21 cellular contexts compared by ENCODE assay signal in genomic region chr7:114852275-114852674, GRCh38.
DNase-seq lines count a peak whose midpoint lies in the region; ATAC-seq, FAIRE-seq and TF ChIP-seq lines count a peak whose summit lies in the region.
"Had no signal": no experiment of that assay in that cellular context is flagged by ENCODE, and none has a peak within 500 bp of the region (broad histone marks: within the 10 kb centered on the region; RNA-seq: fewer than 3 reads in every experiment).

No MANE protein-coding gene starts in this region.

- intact Hi-C loops in lower leg skin (cut with DNase I; ENCODE audit: low total_unique reads), result no loop called here

- no peak overlapping the region for H2AFZ ChIP-seq in OCI-LY3 (ENCODE audit: low read depth, low read length)

- no peak overlapping the region for H3K27ac ChIP-seq in OCI-LY3 (ENCODE audit: low read length)
- H3K27ac ChIP-seq: HL-60, Peyer's patch had no signal

- ATAC-seq in HG03280 (IDR thresholded peaks at IDR 0.05; ENCODE audit: unreplicated experiment), result no peak
- ATAC-seq: T-cell had no signal

- FAIRE-seq in A204.1 (lab: Jason Lieb, UNC), result peak; percentile 47

- TF ChIP-seq POLR2A in lower leg skin (IDR thresholded peaks at IDR 0.05), result no peak

- no peaks in the 10 kb centered on the region for H3K27me3 ChIP-seq in OCI-LY3 (ENCODE audit: low read depth, low read length)
- H3K27me3 ChIP-seq: BE2C, Peyer's patch had no signal

- DNase-seq in LHCN-M2 (ENCODE audit: low read depth), result peak; percentile 47
- no peak for DNase-seq in lower leg skin (ENCODE audit: low spot score in 2 of 2)
- no peak for DNase-seq in NCI-H510A (lab: John Stamatoyannopoulos, UW)
- DNase-seq: 8988T; BE2C; EL; GF-D8; H7; KBM-7; NCI-H1105; NCI-H2081 treated with DMSO at 0.1 percent for 48 hours; NCI-H510A treated with DMSO at 0.1 percent for 48 hours; NCI-H774; NK-92 treated with Interleukin-12 subunit alpha and Interleukin-12 subunit beta, amount 100 ng/mL, for 24 hours; Peyer's patch; T-cell had no signal

- H3K79me2 ChIP-seq in OCI-LY3 (ENCODE audit: low read length), result no peaks in the 10 kb centered on the region

- no peak for TF ChIP-seq CTCF in OCI-LY3 (IDR thresholded peaks at IDR 0.05; ENCODE audit: low read depth, low read length)
- no peak for TF ChIP-seq CTCF in nephron (IDR thresholded peaks at IDR 0.05; ENCODE audit: unreplicated experiment in 3 of 3)
- no peak for TF ChIP-seq CTCF in lower leg skin (IDR thresholded peaks at IDR 0.05)

- H3K36me3 ChIP-seq in OCI-LY3 (replicated peaks; ENCODE audit: low read depth, low read length), result peaks cover under 1% of the 10 kb centered on the region
- H3K36me3 ChIP-seq: BE2C, Peyer's patch had no signal

- H3K4me3 ChIP-seq in OCI-LY3 (ENCODE audit: low read length), result 0 out of 2 replicates have a peak overlapping the region, but pooled peaks have one; percentile 9
- no peak overlapping the region for H3K4me3 ChIP-seq in lower leg skin (ENCODE audit: low read depth, poor library complexity, severe bottlenecking)
- H3K4me3 ChIP-seq: Peyer's patch had no signal

- peaks cover 33% of the 10 kb centered on the region for H3K4me1 Mint-ChIP-seq in nephron
- H3K4me1 Mint-ChIP-seq: T-cell had no signal

- no peak overlapping the region for H3K4me3 Mint-ChIP-seq in nephron
- H3K4me3 Mint-ChIP-seq: T-cell had no signal

- no peaks in the 10 kb centered on the region for H4K20me1 ChIP-seq in OCI-LY3 (ENCODE audit: insufficient read depth, low read length)

- H3K9me3 ChIP-seq in OCI-LY3 (ENCODE audit: insufficient read depth, low read length), result no peaks in the 10 kb centered on the region
- H3K9me3 ChIP-seq: BE2C, Peyer's patch had no signal

- no peaks in the 10 kb centered on the region for H3K9me3 Mint-ChIP-seq in nephron
- H3K9me3 Mint-ChIP-seq: T-cell had no signal

- peaks cover 65% of the 10 kb centered on the region for H3K4me1 ChIP-seq in OCI-LY3 (ENCODE audit: low read length)
- H3K4me1 ChIP-seq: BE2C, Peyer's patch had no signal

- H3K36me3 Mint-ChIP-seq in nephron (ENCODE audit: low read depth), result no peaks in the 10 kb centered on the region
- H3K36me3 Mint-ChIP-seq: T-cell had no signal

- peak overlapping the region in 2 of 3 experiments; percentile 28 to 57 for H3K27ac Mint-ChIP-seq in nephron
- H3K27ac Mint-ChIP-seq: T-cell had no signal

- H3K27me3 Mint-ChIP-seq in nephron (ENCODE audit: low read depth), result peaks cover 3% of the 10 kb centered on the region
- H3K27me3 Mint-ChIP-seq: T-cell had no signal

- H3K4me2 ChIP-seq in OCI-LY3 (ENCODE audit: low read length), result peak overlapping the region; percentile 20

- no peak overlapping the region for H3K9ac ChIP-seq in OCI-LY3 (ENCODE audit: low read length)
